In the genomic region with DNA sequence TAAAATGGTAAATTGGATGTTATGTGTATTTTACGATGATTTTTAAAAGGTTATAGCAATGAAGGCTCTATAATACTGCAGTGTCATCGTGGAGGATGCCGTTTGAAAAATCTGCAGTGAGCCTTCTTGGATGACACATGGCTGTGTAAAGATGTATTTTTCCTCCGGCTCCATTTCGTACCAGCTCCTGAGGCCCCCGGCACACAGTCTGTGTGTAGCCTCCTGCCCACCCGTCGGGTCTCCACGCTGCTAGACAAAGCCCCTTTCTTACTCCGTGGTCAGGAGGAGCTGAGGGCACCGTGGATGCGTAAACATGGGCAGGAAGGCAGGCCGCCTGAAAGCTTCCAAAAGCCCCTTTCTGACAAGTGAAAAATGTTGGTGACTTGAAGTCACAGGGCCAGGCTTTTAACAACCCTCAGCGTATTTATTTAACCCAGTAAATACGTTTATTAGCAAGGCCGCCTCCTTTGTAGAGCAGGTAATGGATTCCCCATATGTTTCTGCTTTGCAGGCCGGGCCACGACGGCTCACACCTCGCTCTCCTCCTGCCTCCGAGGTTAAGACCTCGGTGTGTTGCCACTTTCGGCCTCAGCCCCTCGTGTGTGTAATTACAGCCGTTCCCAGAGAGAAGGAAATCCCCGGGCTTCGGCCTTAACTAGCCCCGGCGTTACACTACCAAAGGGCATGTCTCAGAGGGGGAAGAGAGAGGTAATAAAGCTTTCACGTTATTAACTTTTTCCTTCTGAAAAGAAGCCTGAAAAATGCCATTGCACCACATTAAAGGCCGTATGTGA, we compare ENCODE assay signal across 26 cellular contexts.
"Had no signal": no experiment of that assay in that cellular context is flagged by ENCODE, and none has a peak within 500 bp of the region (broad histone marks: within the 10 kb centered on the region; RNA-seq: fewer than 3 reads in every experiment).

No MANE protein-coding gene starts in this region.

- H3K4me1 ChIP-seq: breast epithelium had no signal

- H3K36me3 ChIP-seq: breast epithelium had no signal

- H3K4me1 Mint-ChIP-seq: activated naive CD4-positive, alpha-beta T cell treated with anti-CD3 and anti-CD28 coated beads, Interleukin-2, amount 50 U/mL, for 24 hours had no signal

- DNase-seq: activated CD4-positive, alpha-beta T cell treated with anti-CD3 and anti-CD28 coated beads for 48 hours; activated CD4-positive, alpha-beta T cell treated with anti-CD3 and anti-CD28 coated beads, Interleukin-2, amount 50 U/mL, for 4 hours; activated CD4-positive, CD25-positive, alpha-beta regulatory T cell treated with anti-CD3 and anti-CD28 coated beads, Interleukin-2, amount 50 U/mL, for 72 hours; activated CD8-positive, alpha-beta memory T cell treated with anti-CD3 and anti-CD28 coated beads, Interleukin-2, amount 50 U/mL, for 48 hours; activated CD8-positive, alpha-beta T cell treated with anti-CD3 and anti-CD28 coated beads, Interleukin-2, amount 10 ng/mL, durations not matched to agents 7 days and 5 days; activated effector memory CD4-positive, alpha-beta T cell treated with Interleukin-2 at 50 U/mL for 16 hours; activated naive CD4-positive, alpha-beta T cell; activated T-cell treated with anti-CD3 and anti-CD28 coated beads, Interleukin-2, amount 50 U/mL, for 24 hours; aorta; caudate nucleus; KG1; NCI-H1092; NCI-H1417; NCI-H2029; NCI-H2107; NCI-H345; NCI-H510A; NCI-H526 treated with DMSO at 0.1 percent for 48 hours; NCI-H82; SIG-M5; T-helper 1 cell had no signal

- H3K9me3 ChIP-seq: breast epithelium had no signal

- H3K4me3 ChIP-seq: breast epithelium, SK-N-MC had no signal

- H3K36me3 Mint-ChIP-seq: activated naive CD4-positive, alpha-beta T cell treated with anti-CD3 and anti-CD28 coated beads, Interleukin-2, amount 50 U/mL, for 24 hours; WTC11 had no signal

- H3K9me3 Mint-ChIP-seq: activated naive CD4-positive, alpha-beta T cell treated with anti-CD3 and anti-CD28 coated beads, Interleukin-2, amount 50 U/mL, for 24 hours; activated T-cell treated with anti-CD3 and anti-CD28 coated beads, Interleukin-2, amount 50 U/mL, for 24 hours; activated T-helper 1 cell treated with anti-CD3 and anti-CD28 coated beads, Interleukin-12 subunit alpha, Interleukin-12 subunit beta, Interleukin-2, Interleukin-4 antibody, amounts not matched to agents 30 ng/mL and 10 ng/mL and 1 ng/mL, durations not matched to agents 14 hours and 24 hours and 36 hours had no signal

- H3K27me3 Mint-ChIP-seq: activated naive CD4-positive, alpha-beta T cell treated with anti-CD3 and anti-CD28 coated beads, Interleukin-2, amount 50 U/mL, for 24 hours had no signal

- H3K27ac ChIP-seq: breast epithelium, SK-N-MC had no signal

- H3K27ac Mint-ChIP-seq: activated CD8-positive, alpha-beta T cell treated with anti-CD3 and anti-CD28 coated beads, Interleukin-2, amount 10 ng/mL, durations not matched to agents 7 days and 5 days; activated naive CD4-positive, alpha-beta T cell treated with anti-CD3 and anti-CD28 coated beads, Interleukin-2, amount 50 U/mL, for 24 hours; activated T-cell treated with anti-CD3 and anti-CD28 coated beads, Interleukin-2, amount 50 U/mL, for 24 hours; activated T-helper 1 cell treated with anti-CD3 and anti-CD28 coated beads, Interleukin-12 subunit alpha, Interleukin-12 subunit beta, Interleukin-2, Interleukin-4 antibody, amounts not matched to agents 30 ng/mL and 10 ng/mL and 1 ng/mL, durations not matched to agents 14 hours and 24 hours and 36 hours; WTC11 had no signal

- H3K27me3 ChIP-seq: breast epithelium had no signal

- H3K4me3 Mint-ChIP-seq: activated CD8-positive, alpha-beta T cell treated with anti-CD3 and anti-CD28 coated beads, Interleukin-2, amount 10 ng/mL, durations not matched to agents 7 days and 5 days; activated naive CD4-positive, alpha-beta T cell treated with anti-CD3 and anti-CD28 coated beads, Interleukin-2, amount 50 U/mL, for 24 hours; activated T-cell treated with anti-CD3 and anti-CD28 coated beads, Interleukin-2, amount 50 U/mL, for 24 hours; activated T-helper 1 cell treated with anti-CD3 and anti-CD28 coated beads, Interleukin-12 subunit alpha, Interleukin-12 subunit beta, Interleukin-2, Interleukin-4 antibody, amounts not matched to agents 30 ng/mL and 10 ng/mL and 1 ng/mL, durations not matched to agents 14 hours and 24 hours and 36 hours; WTC11 had no signal
